15 cellular contexts compared by ENCODE assay signal in the genomic region with DNA sequence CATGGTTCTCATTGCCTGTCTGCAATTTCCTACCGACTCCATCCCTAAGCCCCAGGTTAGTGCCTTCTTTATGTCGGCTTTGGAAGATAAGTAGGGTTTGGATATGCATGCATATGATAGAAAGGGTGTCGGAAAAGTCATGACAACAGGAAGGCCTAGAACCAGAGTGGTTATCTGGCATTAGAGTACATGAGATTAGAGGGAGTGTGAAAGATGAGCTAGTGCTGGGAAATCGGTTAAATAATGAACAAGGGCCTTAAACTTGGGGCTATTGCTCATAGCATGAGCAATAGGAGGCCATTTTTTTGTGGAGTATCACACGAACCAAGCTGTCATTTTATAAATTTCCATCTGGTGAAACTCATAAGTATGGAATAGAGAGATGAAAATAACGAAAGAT. TPM values are rescaled to one million over a fixed set of nuclear protein-coding genes. Genes with fewer than 3 reads are reported as not detected.
DNase-seq lines count a peak whose midpoint lies in the region; ATAC-seq and TF ChIP-seq lines count a peak whose summit lies in the region.
"Had no signal": no experiment of that assay in that cellular context is flagged by ENCODE, and none has a peak within 500 bp of the region (broad histone marks: within the 10 kb centered on the region; RNA-seq: fewer than 3 reads in every experiment).

No MANE protein-coding gene starts in this region.

- H3K36me3 ChIP-seq in thyroid gland, result no peaks in the 10 kb centered on the region
- H3K36me3 ChIP-seq: BLaER1 treated with 17β-estradiol and CSF1 and Interleukin-3, amounts not matched to agents 10 nM and 100 nM had no signal

- 43% methylated on average over 6 of the region's 6 CpGs for WGBS in right cardiac atrium
- 89 to 90% methylated on average over 6 of the region's 6 CpGs for WGBS in thyroid gland, 2 donors

- H3K4me3 ChIP-seq in right cardiac atrium (ENCODE audit: low read length) (no peak overlapping the region), thyroid gland (replicated peaks in 1 of 3) (no peak overlapping the region)
- H3K4me3 ChIP-seq: A549; BLaER1 treated with 17β-estradiol and CSF1 and Interleukin-3, amounts not matched to agents 10 nM and 100 nM had no signal

- H3K9me3 ChIP-seq in right cardiac atrium (ENCODE audit: control insufficient read depth, low read length) (no peaks in the 10 kb centered on the region), thyroid gland (no peaks in the 10 kb centered on the region)
- H3K9me3 ChIP-seq: A549 had no signal

- ATAC-seq in left cardiac atrium (peak; percentile 38 to 59), Right ventricle myocardium inferior (no peak), right cardiac atrium (peak in 1 of 2 donors; percentile 54)
- ATAC-seq: A549; CD8-positive, alpha-beta T cell had no signal

- intact Hi-C loops in left cardiac atrium (cut with DNase I), result no loop called here
- intact Hi-C loops in Right ventricle myocardium inferior (cut with DNase I), result no loop called here
- intact Hi-C loops in right cardiac atrium (cut with DNase I), result no loop called here
- intact Hi-C loops in cardiac septum (cut with DNase I), result no loop called here
- intact Hi-C loops in thyroid gland (cut with DNase I), result no loop called here

- H3K27ac ChIP-seq in right cardiac atrium (ENCODE audit: low read length) (peak overlapping the region; percentile 77), thyroid gland (no peak overlapping the region)
- H3K27ac ChIP-seq: 22Rv1; A549; BLaER1 treated with 17β-estradiol and CSF1 and Interleukin-3, amounts not matched to agents 10 nM and 100 nM; C4-2B had no signal

- H3K4me1 ChIP-seq in right cardiac atrium (ENCODE audit: control insufficient read depth, insufficient read depth, low read length) (no peaks in the 10 kb centered on the region), thyroid gland (no peaks in the 10 kb centered on the region)
- H3K4me1 ChIP-seq: A549 had no signal

- TF ChIP-seq CTCF in thyroid gland (IDR thresholded peaks at IDR 0.05), result no peak

- H3K27me3 ChIP-seq in right cardiac atrium (ENCODE audit: control insufficient read depth, insufficient read depth), result no peaks in the 10 kb centered on the region
- H3K27me3 ChIP-seq in thyroid gland, result no peaks in the 10 kb centered on the region
- H3K27me3 ChIP-seq: BLaER1 treated with 17β-estradiol and CSF1 and Interleukin-3, amounts not matched to agents 10 nM and 100 nM had no signal

- no peak for DNase-seq in left cardiac atrium
- DNase-seq in Right ventricle myocardium inferior (ENCODE audit: missing footprints), result no peak
- DNase-seq in right cardiac atrium, result no peak
- no peak for DNase-seq in cardiac septum (ENCODE audit: low spot score)
- no peak for DNase-seq in thyroid gland
- DNase-seq: AML-193; Caco-2; Calu3; CD4-positive, alpha-beta T cell; CD8-positive, alpha-beta T cell; GF-D8 had no signal

- no peak for TF ChIP-seq POLR2A in thyroid gland (IDR thresholded peaks at IDR 0.05)

RNA-seq across cellular contexts. Expression of a gene that starts 54.0 kb away (rescaled TPM):
- total RNA-seq in left cardiac atrium, result 100 to 1,000 TPM; 152 to 181 TPM
- total RNA-seq in Right ventricle myocardium inferior, result 114 TPM
- 100 to 1,000 TPM; 141 to 205 (median 171) TPM for total RNA-seq in right cardiac atrium
- polyA plus RNA-seq in right cardiac atrium, result 14.5 TPM
- total RNA-seq in cardiac septum, result 145 TPM
- 100 to 1,000 TPM in 1 of 4 donors, 10 to 100 TPM in 3; 79.0 to 141 (median 82.8) TPM for total RNA-seq in thyroid gland
